Comparison of ENCODE assay signal across 18 cellular contexts in genomic region chr6:152745509-152746171, GRCh38. TPM values are rescaled to one million over a fixed set of nuclear protein-coding genes. Genes with fewer than 3 reads are reported as not detected.
A peak's percentile ranks its signal among the peaks of the same experiment; 100 is the strongest.
DNase-seq lines count a peak whose midpoint lies in the region; ATAC-seq and TF ChIP-seq lines count a peak whose summit lies in the region.
"Had no signal": no experiment of that assay in that cellular context is flagged by ENCODE, and none has a peak within 500 bp of the region (broad histone marks: within the 10 kb centered on the region; RNA-seq: fewer than 3 reads in every experiment).

No MANE protein-coding gene starts in this region.

- WGBS in heart left ventricle, 4 donors: 69 to 85% (median 80%) methylated on average over 4 of the region's 4 CpGs

- no peaks in the 10 kb centered on the region for H3K79me2 ChIP-seq in PC-9 (ENCODE audit: low read depth)

- no peaks in the 10 kb centered on the region; the same call in 1 of the 2 replicates for H3K9me2 ChIP-seq in PC-9 (ENCODE audit: insufficient read depth)

- TF ChIP-seq CTCF in AG04450 (IDR thresholded peaks at IDR 0.05; ENCODE audit: low read depth, low read length): no peak
- no peak for TF ChIP-seq CTCF in PC-9 (conservative IDR thresholded peaks at IDR 0.05)
- no peak for TF ChIP-seq CTCF in chondrocyte (IDR thresholded peaks at IDR 0.05)
- TF ChIP-seq CTCF in heart left ventricle (IDR thresholded peaks at IDR 0.05): no peak
- TF ChIP-seq CTCF in mucosa of descending colon (IDR thresholded peaks at IDR 0.05): no peak

- H3K36me3 ChIP-seq in PC-9 (ENCODE audit: low read depth) (no peaks in the 10 kb centered on the region), heart left ventricle (no peaks in the 10 kb centered on the region), mucosa of descending colon (ENCODE audit: low read depth) (no peaks in the 10 kb centered on the region)
- H3K36me3 ChIP-seq: BE2C, HAP-1 had no signal

- H3K27me3 Mint-ChIP-seq in chondrocyte (ENCODE audit: low read depth): peaks cover 8% of the 10 kb centered on the region

- H3K4me3 ChIP-seq in AG04450 (ENCODE audit: low read depth, low read length) (no peak overlapping the region), PC-9 (no peak overlapping the region), heart left ventricle (no peak overlapping the region), mucosa of descending colon (no peak overlapping the region)
- H3K4me3 ChIP-seq: GM12878, HAP-1 had no signal

- no peaks in the 10 kb centered on the region for H3F3A ChIP-seq in PC-9 (ENCODE audit: insufficient read depth, low read depth)

- no peaks in the 10 kb centered on the region for H4K20me1 ChIP-seq in PC-9 (ENCODE audit: insufficient read depth)

- intact Hi-C loops in PC-9 (cut with micrococcal nuclease; ENCODE audit: unreplicated experiment) (loop anchor here (10.0 kb wide), 1 partner anchor 279 kb away; no protein-coding TSS in a partner anchor), heart left ventricle (cut with DNase I) (loop anchor here in 2 of 10 donors (5.0 to 10.0 kb wide), 2 partner anchors 202 to 209 kb away; no protein-coding TSS in a partner anchor), mucosa of descending colon (cut with DNase I, micrococcal nuclease) (no loop called here)

- no peak for DNase-seq in AG04450 (ENCODE audit: low read depth, low spot score)
- no peak for DNase-seq in PC-9
- DNase-seq in chondrocyte (ENCODE audit: low spot score): no peak
- no peak for DNase-seq in effector CD8-positive, alpha-beta T cell (lab: John Stamatoyannopoulos, UW)
- DNase-seq in heart left ventricle: no peak
- no peak for DNase-seq in NCI-H1105 treated with DMSO at 0.1 percent for 48 hours (lab: John Stamatoyannopoulos, UW)
- no peak for DNase-seq in mucosa of descending colon
- DNase-seq: 8988T; ACHN; BE2C; CD4-positive, alpha-beta memory T cell; DMS79 had no signal

- peak; percentile 34 for ATAC-seq in SK-N-SH treated with all-trans-retinoic acid at 6 μM for 48 hours
- ATAC-seq in heart left ventricle: no peak
- ATAC-seq in mucosa of descending colon: no peak
- ATAC-seq: GM12878 had no signal

- 0 out of 2 replicates have a peak, but pooled peaks cover 6% of the 10 kb centered on the region for H3K4me1 ChIP-seq in PC-9 (replicated peaks; ENCODE audit: insufficient read depth)
- H3K4me1 ChIP-seq in heart left ventricle: no peaks in the 10 kb centered on the region
- no peaks in the 10 kb centered on the region for H3K4me1 ChIP-seq in mucosa of descending colon (ENCODE audit: low read depth)

- no peak overlapping the region for H2AFZ ChIP-seq in PC-9

- H3K9me3 Mint-ChIP-seq in chondrocyte (ENCODE audit: low read depth): no peaks in the 10 kb centered on the region
- H3K9me3 Mint-ChIP-seq: CD4-positive, alpha-beta memory T cell had no signal

- peak overlapping the region; percentile 76 for H3K27ac Mint-ChIP-seq in chondrocyte (ENCODE audit: unreplicated experiment)
- H3K27ac Mint-ChIP-seq: CD4-positive, alpha-beta memory T cell had no signal

- 0 out of 2 replicates have a peak overlapping the region, but pooled peaks have one; percentile 1 for H3K4me2 ChIP-seq in PC-9

- TF ChIP-seq POLR2A in heart left ventricle (IDR thresholded peaks at IDR 0.05): no peak

- H3K36me3 Mint-ChIP-seq in chondrocyte (ENCODE audit: low read depth): no peaks in the 10 kb centered on the region
- H3K36me3 Mint-ChIP-seq: CD4-positive, alpha-beta memory T cell had no signal

- H3K27me3 ChIP-seq in AG04450 (ENCODE audit: control insufficient read depth, insufficient read depth, low read length): no peaks in the 10 kb centered on the region
- H3K27me3 ChIP-seq in PC-9 (ENCODE audit: insufficient read depth, low read depth): no peaks in the 10 kb centered on the region
- H3K27me3 ChIP-seq in heart left ventricle: no peaks in the 10 kb centered on the region
- H3K27me3 ChIP-seq: BE2C had no signal

- CTCF ChIA-PET in AG04450 (lab: Charles Lee) (interaction anchor here (1.5 kb wide), 1 partner anchor 202 kb away, joined by 4 read pairs; no protein-coding TSS in a partner anchor), PC-9 (lab: Charles Lee) (no interaction called here)

- peaks cover 7% of the 10 kb centered on the region for H3K4me1 Mint-ChIP-seq in chondrocyte (ENCODE audit: low read depth)
- H3K4me1 Mint-ChIP-seq: CD4-positive, alpha-beta memory T cell had no signal

- no TSS peak for BruUV-seq in PC-9 (replicated peaks; lab: Mats Ljungman, UMichigan)

- no peaks in the 10 kb centered on the region for H3K9me3 ChIP-seq in AG04450 (ENCODE audit: control insufficient read depth, insufficient read depth, low read length)
- H3K9me3 ChIP-seq in PC-9 (ENCODE audit: insufficient read depth, low read depth): no peaks in the 10 kb centered on the region
- H3K9me3 ChIP-seq in heart left ventricle: no peaks in the 10 kb centered on the region
- no peaks in the 10 kb centered on the region for H3K9me3 ChIP-seq in mucosa of descending colon
- H3K9me3 ChIP-seq: BE2C, HAP-1 had no signal

- H3K27ac ChIP-seq in AG04450 (ENCODE audit: low read depth, low read length) (peak overlapping the region; percentile 24), PC-9 (no peak overlapping the region), heart left ventricle (no peak overlapping the region)
- H3K27ac ChIP-seq: C4-2B had no signal

- no peak overlapping the region for H3K4me3 Mint-ChIP-seq in chondrocyte (ENCODE audit: unreplicated experiment)
- H3K4me3 Mint-ChIP-seq: CD4-positive, alpha-beta memory T cell had no signal

- POLR2A ChIA-PET in AG04450 (lab: Yijun Ruan, JAX): interaction anchor here (0.6 kb wide), 1 partner anchor 48 kb away, joined by 3 read pairs; the partner anchor contains the start of gene MYCT1
- POLR2A ChIA-PET in PC-9 (lab: Charles Lee; ENCODE audit: unreplicated experiment): no interaction called here

TF ChIP-seq in SK-N-SH treated with all-trans-retinoic acid at 6 μM for 48 hours, 23 proteins besides CTCF, POLR2A, EP300 and RAD21:
- no peak for TF ChIP-seq ZNF70 (CRISPR knock-in tag; IDR thresholded peaks at IDR 0.05)
- TF ChIP-seq, protein P1, sequence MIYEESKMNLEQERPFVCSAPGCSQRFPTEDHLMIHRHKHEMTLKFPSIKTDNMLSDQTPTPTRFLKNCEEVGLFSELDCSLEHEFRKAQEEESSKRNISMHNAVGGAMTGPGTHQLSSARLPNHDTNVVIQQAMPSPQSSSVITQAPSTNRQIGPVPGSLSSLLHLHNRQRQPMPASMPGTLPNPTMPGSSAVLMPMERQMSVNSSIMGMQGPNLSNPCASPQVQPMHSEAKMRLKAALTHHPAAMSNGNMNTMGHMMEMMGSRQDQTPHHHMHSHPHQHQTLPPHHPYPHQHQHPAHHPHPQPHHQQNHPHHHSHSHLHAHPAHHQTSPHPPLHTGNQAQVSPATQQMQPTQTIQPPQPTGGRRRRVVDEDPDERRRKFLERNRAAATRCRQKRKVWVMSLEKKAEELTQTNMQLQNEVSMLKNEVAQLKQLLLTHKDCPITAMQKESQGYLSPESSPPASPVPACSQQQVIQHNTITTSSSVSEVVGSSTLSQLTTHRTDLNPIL (CRISPR knock-in tag; IDR thresholded peaks at IDR 0.05; ENCODE audit: low read depth): no peak
- TF ChIP-seq ZC3H10 (CRISPR knock-in tag; IDR thresholded peaks at IDR 0.05): no peak
- no peak for TF ChIP-seq TCF4 (CRISPR knock-in tag; IDR thresholded peaks at IDR 0.05; ENCODE audit: borderline replicate concordance)
- TF ChIP-seq OSR1 (CRISPR knock-in tag; IDR thresholded peaks at IDR 0.05): no peak
- TF ChIP-seq BACH2 (CRISPR knock-in tag; IDR thresholded peaks at IDR 0.05; ENCODE audit: borderline replicate concordance): no peak
TF ChIP-seq in SK-N-SH treated with all-trans-retinoic acid at 6 μM for 48 hours: peak in this region for 0.

RNA-seq across cellular contexts. Expression of gene VIP, which starts 5.0 kb away (rescaled TPM):
- not detected in 2 replicates for polyA plus RNA-seq in AG04450 (2011; rRNA removed)
- not detected in 2 replicates for polyA minus RNA-seq in AG04450 (2011; rRNA and poly(A)+ RNA removed)
- total RNA-seq in PC-9 (2021): not detected in 2 replicates
- not detected in 3 replicates for total RNA-seq in chondrocyte
- total RNA-seq in heart left ventricle: under 1 TPM in 6 of 9 donors, not detected in 3; 0.29 to 0.65 (median 0.46) TPM
- 1 to 10 TPM in 1 of 2 donors, under 1 TPM in 1; 0.29 to 3.9 TPM for polyA plus RNA-seq in heart left ventricle
- 10 to 100 TPM in 1 of 3 donors, 1 to 10 TPM in 2; 6.7 to 50.2 (median 8.9) TPM for total RNA-seq in mucosa of descending colon
- total RNA-seq: CD4-positive, alpha-beta memory T cell; G401; H1 had no signal
- polyA plus RNA-seq: CD4-positive, alpha-beta memory T cell; GM12878; H1 had no signal

RNA-seq across cellular contexts. Expression of gene MYCT1, which starts 47.9 kb away (rescaled TPM):
- polyA plus RNA-seq in AG04450 (2011; rRNA removed) (0.07 and 0.25 TPM in 2 replicates), heart left ventricle (10 to 100 TPM; 13.6 to 13.7 TPM)
- 0.13 TPM in 1 of 2 replicates, not detected in the other for polyA minus RNA-seq in AG04450 (2011; rRNA and poly(A)+ RNA removed)
- total RNA-seq in PC-9 (2021) (not detected in 2 replicates), chondrocyte (not detected in 3 replicates), heart left ventricle (10 to 100 TPM in 8 of 9 donors, 1 to 10 TPM in 1; 8.4 to 20.8 (median 15.8) TPM), mucosa of descending colon (1 to 10 TPM; 2.3 to 6.2 (median 3.8) TPM)
- total RNA-seq: CD4-positive, alpha-beta memory T cell; G401; GM12878 had no signal
- polyA plus RNA-seq: CD4-positive, alpha-beta memory T cell had no signal
